Comparison of ENCODE assay signal across 1 cellular context in genomic region chr7:18498327-18498726, GRCh38.
TF ChIP-seq lines count a peak whose summit lies in the region.

No MANE protein-coding gene starts in this region.

TF ChIP-seq in GM23338, 12 proteins besides CTCF, POLR2A, EP300 and RAD21 (continued from another document):
- TF ChIP-seq ZNF462 (CRISPR knock-in tag; IDR thresholded peaks at IDR 0.05) (no peak), REST (IDR thresholded peaks at IDR 0.05; ENCODE audit: unreplicated experiment) (no peak), CREB1 (CRISPR knock-in tag; IDR thresholded peaks at IDR 0.05; ENCODE audit: low read depth) (no peak), STAT1 (IDR thresholded peaks at IDR 0.05; ENCODE audit: unreplicated experiment) (no peak), NANOG (IDR thresholded peaks at IDR 0.05; ENCODE audit: borderline replicate concordance) (no peak), ETS1 (IDR thresholded peaks at IDR 0.05) (no peak), ZNF114 (CRISPR knock-in tag; IDR thresholded peaks at IDR 0.05) (no peak), EZH2 (IDR thresholded peaks at IDR 0.05; ENCODE audit: low read depth, unreplicated experiment) (no peak)
